10 cellular contexts compared by ENCODE assay signal in genomic region chr7:37336259-37336658, GRCh38.
DNase-seq lines count a peak whose midpoint lies in the region; ATAC-seq and TF ChIP-seq lines count a peak whose summit lies in the region.
"Had no signal": no experiment of that assay in that cellular context is flagged by ENCODE, and none has a peak within 500 bp of the region (broad histone marks: within the 10 kb centered on the region; RNA-seq: fewer than 3 reads in every experiment).

No MANE protein-coding gene starts in this region.

- peak overlapping the region; percentile 32 to 56 (median 35) for H3K4me3 Mint-ChIP-seq in T-cell
- H3K4me3 Mint-ChIP-seq: nephron had no signal

- peaks cover 3% of the 10 kb centered on the region for H3K36me3 ChIP-seq in thymus (ENCODE audit: control insufficient read depth, insufficient read depth)
- H3K36me3 ChIP-seq in ovary = no peaks in the 10 kb centered on the region
- no peaks in the 10 kb centered on the region for H3K36me3 ChIP-seq in prostate gland
- H3K36me3 ChIP-seq: cardiac muscle cell had no signal

- H3K27me3 Mint-ChIP-seq in T-cell = no peaks in the 10 kb centered on the region

- H3K9me3 ChIP-seq in thymus (ENCODE audit: control insufficient read depth) (no peaks in the 10 kb centered on the region), ovary (no peaks in the 10 kb centered on the region), prostate gland (no peaks in the 10 kb centered on the region)

- peak overlapping the region; percentile 7 to 68 for H3K27ac Mint-ChIP-seq in T-cell
- H3K27ac Mint-ChIP-seq: nephron had no signal

- TF ChIP-seq POLR2A in ovary (IDR thresholded peaks at IDR 0.05) (no peak), prostate gland (IDR thresholded peaks at IDR 0.05) (no peak)

- intact Hi-C loops in ovary (cut with DNase I) (no loop called here), prostate gland (cut with DNase I) (no loop called here)

- H3K36me3 Mint-ChIP-seq in T-cell = peaks cover 74% of the 10 kb centered on the region

- no peak for TF ChIP-seq CTCF in ovary (IDR thresholded peaks at IDR 0.05)
- TF ChIP-seq CTCF in prostate gland (IDR thresholded peaks at IDR 0.05) = no peak

- ATAC-seq in HG02970 (IDR thresholded peaks at IDR 0.05; ENCODE audit: low FRiP score, unreplicated experiment) (peak; percentile 74), T-cell (replicated peaks in 1 of 4) (peak in 3 of 4 experiments; percentile 53 to 80 (median 54))

- CTCF ChIA-PET in T-cell (lab: Charles Lee) = no interaction called here

- H3K27me3 ChIP-seq in thymus (ENCODE audit: control insufficient read depth, insufficient read depth) (no peaks in the 10 kb centered on the region), ovary (no peaks in the 10 kb centered on the region), prostate gland (replicated peaks; ENCODE audit: insufficient read depth) (no peaks in the 10 kb centered on the region)
- H3K27me3 ChIP-seq: cardiac muscle cell had no signal

- WGBS in thymus = 81% methylated on average over 5 of the region's 5 CpGs
- WGBS in ovary, 3 donors = 92 to 97% (median 93%) methylated on average over 5 of the region's 5 CpGs
- WGBS in prostate gland = 96% methylated on average over 5 of the region's 5 CpGs

- DNase-seq in stimulated activated CD4-positive, alpha-beta T cell treated with anti-CD3 and anti-CD28 coated beads, Interleukin-12 subunit alpha, Interleukin-12 subunit beta, amount 100 ng/mL, for 48 hours (ENCODE audit: low read depth in 2 of 3, low spot score in 1 of 3) = peak in 2 of 3 donors; percentile 28 to 44
- DNase-seq in stimulated activated CD4-positive, alpha-beta T cell treated with anti-CD3 and anti-CD28 coated beads, Interleukin-4, amount 100 ng/mL, for 1 hour = no peak
- peak in 5 of 34 experiments; percentile 3 to 27 (median 15) for DNase-seq in T-cell
- DNase-seq in ovary = no peak
- DNase-seq in NCI-H748 treated with DMSO at 0.1 percent for 48 hours (lab: John Stamatoyannopoulos, UW) = no peak
- DNase-seq in prostate gland (ENCODE audit: low spot score) = no peak

- no peak for TF ChIP-seq EP300 in ovary (IDR thresholded peaks at IDR 0.05)

- H3K9me3 Mint-ChIP-seq in T-cell = no peaks in the 10 kb centered on the region

- POLR2A ChIA-PET in T-cell (lab: Charles Lee) = interaction anchor here in 1 of 2 donors (0.7 kb wide), 1 partner anchor 18 kb away, joined by 3 read pairs; no protein-coding TSS in a partner anchor

- peaks cover 74 to 88% (median 87%) of the 10 kb centered on the region in 3 donors for H3K4me1 Mint-ChIP-seq in T-cell

- H3K4me3 ChIP-seq in thymus (ENCODE audit: low read length) = no peak overlapping the region
- no peak overlapping the region for H3K4me3 ChIP-seq in ovary
- no peak overlapping the region for H3K4me3 ChIP-seq in prostate gland
- H3K4me3 ChIP-seq: cardiac muscle cell had no signal

- peaks cover 6% of the 10 kb centered on the region for H3K4me1 ChIP-seq in thymus (ENCODE audit: control insufficient read depth, insufficient read depth, low read length)
- no peaks in the 10 kb centered on the region for H3K4me1 ChIP-seq in ovary (ENCODE audit: insufficient read depth)
- no peaks in the 10 kb centered on the region for H3K4me1 ChIP-seq in prostate gland (replicated peaks)

- H3K27ac ChIP-seq in thymus (ENCODE audit: low read depth) (peak overlapping the region; percentile 3), ovary (no peak overlapping the region), prostate gland (no peak overlapping the region)
- H3K27ac ChIP-seq: cardiac muscle cell had no signal

Comparison
In these comparisons a context has a peak if more than half of its experiments do, and no peak if none do; other contexts are left out.
1. DNase-seq: peak in stimulated activated CD4-positive, alpha-beta T cell treated with anti-CD3 and anti-CD28 coated beads, Interleukin-12 subunit alpha, Interleukin-12 subunit beta, amount 100 ng/mL, for 48 hours (2 of 3); none in stimulated activated CD4-positive, alpha-beta T cell treated with anti-CD3 and anti-CD28 coated beads, Interleukin-4, amount 100 ng/mL, for 1 hour (single experiment), ovary (0 of 5), NCI-H748 treated with DMSO at 0.1 percent for 48 hours (single experiment) and prostate gland (single experiment).